In genomic region chr1:46133181-46133658, GRCh38 we compare ENCODE assay signal across 2 cellular contexts.
TF ChIP-seq lines count a peak whose summit lies in the region.

No MANE protein-coding gene starts in this region.

TF ChIP-seq in HEK293, 187 proteins besides CTCF, POLR2A, EP300 and RAD21 (continued from another document):
- TF ChIP-seq ZBTB26 (tag by site-specific recombination; optimal IDR thresholded peaks at IDR 0.05) = peak; percentile 67
- TF ChIP-seq ZNF324 (tag by site-specific recombination; IDR thresholded peaks at IDR 0.05) = peak; percentile 16; the same call in 1 of the 2 replicates
- no peak for TF ChIP-seq GLI4 (tag by site-specific recombination; IDR thresholded peaks at IDR 0.05)
- TF ChIP-seq SP2 (tag by site-specific recombination; IDR thresholded peaks at IDR 0.05) = peak; percentile 55
- TF ChIP-seq ZNF639 (tag by site-specific recombination; IDR thresholded peaks at IDR 0.05) = 0 out of 2 replicates have a peak, but pooled peaks have one; percentile 19
- TF ChIP-seq ZBTB10 (tag by site-specific recombination; IDR thresholded peaks at IDR 0.05) = peak; percentile 78; the same call in 1 of the 2 replicates
- TF ChIP-seq GLIS1 (tag by site-specific recombination; IDR thresholded peaks at IDR 0.05) = peak; percentile 71
- peak; percentile 99 for TF ChIP-seq ZNF335 (tag by site-specific recombination; conservative IDR thresholded peaks at IDR 0.05)
- 0 out of 2 replicates have a peak, but pooled peaks have one; percentile 12 for TF ChIP-seq BCL11A (tag by site-specific recombination; IDR thresholded peaks at IDR 0.05; ENCODE audit: low read depth)
- TF ChIP-seq PRDM1 (tag by site-specific recombination; IDR thresholded peaks at IDR 0.05) = peak; percentile 78

TF ChIP-seq in HepG2, 621 proteins besides CTCF, POLR2A, EP300 and RAD21 (continued from another document and continues in another):
- TF ChIP-seq ZBED4 (CRISPR knock-in tag; IDR thresholded peaks at IDR 0.05; ENCODE audit: borderline replicate concordance) = no peak
- TF ChIP-seq TAF15 (IDR thresholded peaks at IDR 0.05; ENCODE audit: low read depth, low read length, poor library complexity, severe bottlenecking) = peak; percentile 21
- no peak for TF ChIP-seq ZNF776 (CRISPR knock-in tag; IDR thresholded peaks at IDR 0.05)
- no peak for TF ChIP-seq SP4 (CRISPR knock-in tag; IDR thresholded peaks at IDR 0.05)
- TF ChIP-seq THYN1 (CRISPR knock-in tag; IDR thresholded peaks at IDR 0.05; ENCODE audit: borderline replicate concordance, low read depth) = peak; percentile 12; the same call in 1 of the 2 replicates
- TF ChIP-seq ZFP37 (CRISPR knock-in tag; IDR thresholded peaks at IDR 0.05; ENCODE audit: borderline replicate concordance) = no peak
- no peak for TF ChIP-seq NFKB2 (CRISPR knock-in tag; IDR thresholded peaks at IDR 0.05; ENCODE audit: borderline replicate concordance)
- no peak for TF ChIP-seq RNF219 (CRISPR knock-in tag; IDR thresholded peaks at IDR 0.05)
- no peak for TF ChIP-seq ZNF512B (CRISPR knock-in tag; IDR thresholded peaks at IDR 0.05; ENCODE audit: borderline replicate concordance)
- TF ChIP-seq ZNF205 (CRISPR knock-in tag; IDR thresholded peaks at IDR 0.05) = no peak
- TF ChIP-seq ZNF362 (CRISPR knock-in tag; IDR thresholded peaks at IDR 0.05; ENCODE audit: borderline replicate concordance) = no peak
- no peak for TF ChIP-seq HMGA1 (CRISPR knock-in tag; conservative IDR thresholded peaks at IDR 0.05)
- no peak for TF ChIP-seq E2F5 (CRISPR knock-in tag; conservative IDR thresholded peaks at IDR 0.05)
- peak; percentile 17 for TF ChIP-seq SAP130 (CRISPR knock-in tag; IDR thresholded peaks at IDR 0.05; ENCODE audit: low read depth)
- TF ChIP-seq ZNF281 (CRISPR knock-in tag; IDR thresholded peaks at IDR 0.05; ENCODE audit: borderline replicate concordance) = no peak
- no peak; the same call in none of the 2 replicates for TF ChIP-seq ZNF263 (CRISPR knock-in tag; IDR thresholded peaks at IDR 0.05)
- no peak for TF ChIP-seq JUND (CRISPR knock-in tag; IDR thresholded peaks at IDR 0.05)
- no peak for TF ChIP-seq ZBTB1 (CRISPR knock-in tag; IDR thresholded peaks at IDR 0.05; ENCODE audit: borderline replicate concordance)
- TF ChIP-seq ZNF672 (CRISPR knock-in tag; IDR thresholded peaks at IDR 0.05) = no peak
- TF ChIP-seq ZNF557 (CRISPR knock-in tag; IDR thresholded peaks at IDR 0.05) = no peak
- no peak for TF ChIP-seq ATF1 (CRISPR knock-in tag; IDR thresholded peaks at IDR 0.05)
- no peak for TF ChIP-seq ZNF703 (CRISPR knock-in tag; IDR thresholded peaks at IDR 0.05; ENCODE audit: borderline replicate concordance)
- 0 out of 2 replicates have a peak, but pooled peaks have one; percentile 0 for TF ChIP-seq NKX3-1 (CRISPR knock-in tag; IDR thresholded peaks at IDR 0.05)
- no peak for TF ChIP-seq ZNF234 (CRISPR knock-in tag; conservative IDR thresholded peaks at IDR 0.05)
- TF ChIP-seq ZNF777 (CRISPR knock-in tag; IDR thresholded peaks at IDR 0.05) = no peak
- no peak for TF ChIP-seq HMGXB3 (CRISPR knock-in tag; IDR thresholded peaks at IDR 0.05; ENCODE audit: borderline replicate concordance)
- no peak for TF ChIP-seq ZKSCAN1 (IDR thresholded peaks at IDR 0.05; ENCODE audit: low read length)
- no peak for TF ChIP-seq FOXA1 (IDR thresholded peaks at IDR 0.05)
- TF ChIP-seq FOXA1 (CRISPR knock-in tag; IDR thresholded peaks at IDR 0.05) = no peak
- TF ChIP-seq MTF2 (CRISPR knock-in tag; IDR thresholded peaks at IDR 0.05; ENCODE audit: borderline replicate concordance) = no peak
- no peak for TF ChIP-seq ZBTB8A (CRISPR knock-in tag; IDR thresholded peaks at IDR 0.05; ENCODE audit: borderline replicate concordance, low read depth)
- TF ChIP-seq ZMYM3 (CRISPR knock-in tag; IDR thresholded peaks at IDR 0.05) = no peak
- TF ChIP-seq ZNF280D (CRISPR knock-in tag; IDR thresholded peaks at IDR 0.05) = no peak
